ENCODE assay signal across 1 cellular context in the genomic region with DNA sequence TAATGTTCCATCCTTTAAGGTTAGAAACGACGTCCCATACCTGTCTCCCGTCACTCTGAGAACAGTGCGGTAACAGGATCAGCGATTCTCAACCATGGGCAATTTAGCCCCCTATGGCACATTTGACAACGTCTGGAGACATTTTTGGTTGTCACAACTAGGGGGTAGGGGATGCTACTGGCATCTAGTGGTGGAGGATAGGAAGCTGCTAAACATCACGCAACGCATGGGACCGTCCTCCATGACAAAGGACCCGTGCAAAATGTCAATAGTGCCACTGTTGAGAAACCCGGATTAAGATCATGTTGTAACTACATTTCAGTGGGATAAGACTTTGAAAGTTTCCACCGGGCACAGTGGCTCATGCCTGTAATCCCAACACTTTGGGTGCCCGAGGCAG.
TF ChIP-seq lines count a peak whose summit lies in the region.

No MANE protein-coding gene starts in this region.

TF ChIP-seq in IMR-90, 13 proteins besides CTCF, POLR2A, EP300 and RAD21 (continued from another document):
- TF ChIP-seq ELK1 (IDR thresholded peaks at IDR 0.05; ENCODE audit: borderline replicate concordance, low read depth, low read length) = no peak
- TF ChIP-seq, protein P1, sequence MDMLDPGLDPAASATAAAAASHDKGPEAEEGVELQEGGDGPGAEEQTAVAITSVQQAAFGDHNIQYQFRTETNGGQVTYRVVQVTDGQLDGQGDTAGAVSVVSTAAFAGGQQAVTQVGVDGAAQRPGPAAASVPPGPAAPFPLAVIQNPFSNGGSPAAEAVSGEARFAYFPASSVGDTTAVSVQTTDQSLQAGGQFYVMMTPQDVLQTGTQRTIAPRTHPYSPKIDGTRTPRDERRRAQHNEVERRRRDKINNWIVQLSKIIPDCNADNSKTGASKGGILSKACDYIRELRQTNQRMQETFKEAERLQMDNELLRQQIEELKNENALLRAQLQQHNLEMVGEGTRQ (IDR thresholded peaks at IDR 0.05; ENCODE audit: low read depth, low read length) = no peak
- no peak for TF ChIP-seq CEBPB (IDR thresholded peaks at IDR 0.05; ENCODE audit: low read depth, low read length)
- no peak for TF ChIP-seq FOS (IDR thresholded peaks at IDR 0.05; ENCODE audit: low read depth, low read length)
- TF ChIP-seq SMC3 (IDR thresholded peaks at IDR 0.05; ENCODE audit: low read depth, low read length) = no peak
- no peak for TF ChIP-seq MAFK (IDR thresholded peaks at IDR 0.05; ENCODE audit: low read depth, low read length)
- TF ChIP-seq CHD1 (IDR thresholded peaks at IDR 0.05; ENCODE audit: low read depth, low read length) = no peak
